Comparison of ENCODE assay signal across 8 cellular contexts in genomic region chr7:87416682-87417587, GRCh38. TPM values are rescaled to one million over a fixed set of nuclear protein-coding genes. Genes with fewer than 3 reads are reported as not detected.
DNase-seq lines count a peak whose midpoint lies in the region; ATAC-seq, FAIRE-seq and TF ChIP-seq lines count a peak whose summit lies in the region.

No MANE protein-coding gene starts in this region.

- H3K4me3 ChIP-seq in HAP-1 (no peak overlapping the region), SU-DHL-6 (ENCODE audit: insufficient read depth, low read length, poor library complexity, severe bottlenecking) (no peak overlapping the region), left ventricle myocardium inferior (no peak overlapping the region), small intestine (ENCODE audit: low read depth in 1 of 2, low read length in 2 of 2) (no peak overlapping the region)

- no peaks in the 10 kb centered on the region for H3K9me3 Mint-ChIP-seq in activated naive CD8-positive, alpha-beta T cell treated with anti-CD3 and anti-CD28 coated beads, Interleukin-2, amount 50 U/mL, for 24 hours

- H3K27me3 Mint-ChIP-seq in activated naive CD8-positive, alpha-beta T cell treated with anti-CD3 and anti-CD28 coated beads, Interleukin-2, amount 50 U/mL, for 24 hours, result no peaks in the 10 kb centered on the region

- H3K27ac Mint-ChIP-seq in activated naive CD8-positive, alpha-beta T cell treated with anti-CD3 and anti-CD28 coated beads, Interleukin-2, amount 50 U/mL, for 24 hours, result no peak overlapping the region

- WGBS in small intestine, 3 donors, result 24 to 43% (median 25%) methylated on average over 5 of the region's 5 CpGs

- no peak overlapping the region for H3K9ac ChIP-seq in SU-DHL-6 (ENCODE audit: low read length)

- no peak overlapping the region for H2AFZ ChIP-seq in SU-DHL-6 (ENCODE audit: low read depth, low read length, severe bottlenecking)

- in situ Hi-C loops in HAP-1 (cut with MboI; ENCODE audit: low sequenced_read_pairs), result loop anchor here (25.0 kb wide), 1 partner anchor 480 kb away; no protein-coding TSS in a partner anchor

- no peak overlapping the region for H3K4me3 Mint-ChIP-seq in activated naive CD8-positive, alpha-beta T cell treated with anti-CD3 and anti-CD28 coated beads, Interleukin-2, amount 50 U/mL, for 24 hours

- H4K20me1 ChIP-seq in SU-DHL-6 (ENCODE audit: low read depth, low read length), result no peaks in the 10 kb centered on the region

- no peaks in the 10 kb centered on the region for H3K36me3 ChIP-seq in HAP-1 (replicated peaks)
- H3K36me3 ChIP-seq in SU-DHL-6 (ENCODE audit: low read length), result no peaks in the 10 kb centered on the region
- no peaks in the 10 kb centered on the region for H3K36me3 ChIP-seq in left ventricle myocardium inferior
- no peaks in the 10 kb centered on the region for H3K36me3 ChIP-seq in small intestine (ENCODE audit: control insufficient read depth in 2 of 2, insufficient read depth in 2 of 2, low read length in 2 of 2)

- H3K27me3 ChIP-seq in HAP-1 (ENCODE audit: low read depth) (no peaks in the 10 kb centered on the region), SU-DHL-6 (ENCODE audit: low read length) (no peaks in the 10 kb centered on the region), left ventricle myocardium inferior (ENCODE audit: low read depth) (no peaks in the 10 kb centered on the region), small intestine (ENCODE audit: control insufficient read depth in 2 of 2, insufficient read depth in 2 of 2, low read length in 2 of 2) (no peaks in the 10 kb centered on the region)

- DNase-seq in GDM1 (lab: John Stamatoyannopoulos, UW) (peak; percentile 35), HAP-1 (ENCODE audit: low spot score in 2 of 2) (peak; percentile 64 to 80), NCI-H1092 treated with DMSO at 0.1 percent for 48 hours (lab: John Stamatoyannopoulos, UW) (peak; percentile 65), left ventricle myocardium inferior (no peak), small intestine (peak; percentile 71), posterior vena cava (ENCODE audit: low spot score) (no peak)
- peak; percentile 66 for DNase-seq in activated naive CD8-positive, alpha-beta T cell treated with anti-CD3 and anti-CD28 coated beads, Interleukin-2, amount 50 U/mL, for 24 hours

- H3K9me2 ChIP-seq in SU-DHL-6 (replicated peaks; ENCODE audit: insufficient read depth, low read length), result no peaks in the 10 kb centered on the region

- H3K9me3 ChIP-seq in HAP-1, result no peaks in the 10 kb centered on the region
- no peaks in the 10 kb centered on the region for H3K9me3 ChIP-seq in SU-DHL-6 (ENCODE audit: insufficient read depth, low read length)
- H3K9me3 ChIP-seq in left ventricle myocardium inferior (replicated peaks), result no peaks in the 10 kb centered on the region
- H3K9me3 ChIP-seq in small intestine (ENCODE audit: control insufficient read depth, low read depth), result no peaks in the 10 kb centered on the region

- H3K4me1 ChIP-seq in HAP-1 (no peaks in the 10 kb centered on the region), left ventricle myocardium inferior (no peaks in the 10 kb centered on the region), small intestine (ENCODE audit: control insufficient read depth in 2 of 2, insufficient read depth in 1 of 2, low read depth in 1 of 2, low read length in 1 of 2) (no peaks in the 10 kb centered on the region)

- TF ChIP-seq CTCF in SU-DHL-6 (IDR thresholded peaks at IDR 0.05; ENCODE audit: insufficient read depth, low read length, poor library complexity, severe bottlenecking) (peak; percentile 79), left ventricle myocardium inferior (IDR thresholded peaks at IDR 0.05; ENCODE audit: borderline replicate concordance) (peak; percentile 75)

- no peaks in the 10 kb centered on the region for H3K4me1 Mint-ChIP-seq in activated naive CD8-positive, alpha-beta T cell treated with anti-CD3 and anti-CD28 coated beads, Interleukin-2, amount 50 U/mL, for 24 hours

- H3F3A ChIP-seq in SU-DHL-6 (ENCODE audit: insufficient read depth), result no peaks in the 10 kb centered on the region

- peak; percentile 24 for ATAC-seq in activated naive CD8-positive, alpha-beta T cell treated with anti-CD3 and anti-CD28 coated beads, Interleukin-2, amount 50 U/mL, for 24 hours

- FAIRE-seq in small intestine (lab: Jason Lieb, UNC), result peak; percentile 41

- no peak overlapping the region for H3K4me2 ChIP-seq in SU-DHL-6 (ENCODE audit: low read depth, low read length, poor library complexity, severe bottlenecking)

- H3K36me3 Mint-ChIP-seq in activated naive CD8-positive, alpha-beta T cell treated with anti-CD3 and anti-CD28 coated beads, Interleukin-2, amount 50 U/mL, for 24 hours (ENCODE audit: low read depth), result no peaks in the 10 kb centered on the region

- H3K79me2 ChIP-seq in SU-DHL-6 (ENCODE audit: insufficient read depth, low read length), result no peaks in the 10 kb centered on the region

- intact Hi-C loops in left ventricle myocardium inferior (cut with micrococcal nuclease) (loop anchor here (10.0 kb wide), 1 partner anchor 482 kb away; no protein-coding TSS in a partner anchor), posterior vena cava (cut with DNase I) (loop anchor here (2.0 kb wide), 1 partner anchor 104 kb away; no protein-coding TSS in a partner anchor)

- H3K27ac ChIP-seq in SU-DHL-6 (ENCODE audit: low read depth, low read length) (no peak overlapping the region), left ventricle myocardium inferior (replicated peaks) (no peak overlapping the region), small intestine (ENCODE audit: low read depth in 1 of 2, low read length in 1 of 2) (no peak overlapping the region)

RNA-seq across cellular contexts. Expression of gene ABCB4, which starts 58.5 kb away (rescaled TPM):
- total RNA-seq in left ventricle myocardium inferior (4.2 TPM), posterior vena cava (1 to 10 TPM; 1.9 to 3.7 TPM)
- 1 to 10 TPM in 1 of 3 donors, under 1 TPM in 1, not detected in 1; 0.16 to 1.4 TPM for polyA plus RNA-seq in small intestine

Comparison
In these comparisons a context has a peak if more than half of its experiments do, and no peak if none do; other contexts are left out.
1. DNase-seq: peak in GDM1 (single experiment), HAP-1 (2 of 2), NCI-H1092 treated with DMSO at 0.1 percent for 48 hours (single experiment), activated naive CD8-positive, alpha-beta T cell treated with anti-CD3 and anti-CD28 coated beads, Interleukin-2, amount 50 U/mL, for 24 hours (single experiment) and small intestine (single experiment); none in left ventricle myocardium inferior (single experiment) and posterior vena cava (single experiment).